1 cellular context compared by ENCODE assay signal in genomic region chr17:80785477-80786178, GRCh38.
TF ChIP-seq lines count a peak whose summit lies in the region.

No MANE protein-coding gene starts in this region.

TF ChIP-seq in GM23338, 12 proteins besides CTCF, POLR2A, EP300 and RAD21 (continued from another document):
- no peak for TF ChIP-seq REST (IDR thresholded peaks at IDR 0.05; ENCODE audit: unreplicated experiment)
- TF ChIP-seq ETS1 (IDR thresholded peaks at IDR 0.05) = no peak
- TF ChIP-seq JUNB (IDR thresholded peaks at IDR 0.05; ENCODE audit: unreplicated experiment) = no peak
